Comparison of ENCODE assay signal across 11 cellular contexts in genomic region chr11:67632175-67632981, GRCh38. TPM values are rescaled to one million over a fixed set of nuclear protein-coding genes. Genes with fewer than 3 reads are reported as not detected.
DNase-seq lines count a peak whose midpoint lies in the region; ATAC-seq lines count a peak whose summit lies in the region.
"Had no signal": no experiment of that assay in that cellular context is flagged by ENCODE, and none has a peak within 500 bp of the region (broad histone marks: within the 10 kb centered on the region; RNA-seq: fewer than 3 reads in every experiment).

No MANE protein-coding gene starts in this region.

- intact Hi-C loops in posterior vena cava (cut with DNase I) = no loop called here

- no peak for ATAC-seq in GM21737 (IDR thresholded peaks at IDR 0.05; ENCODE audit: unreplicated experiment)

- DNase-seq in NCI-H2029 (lab: John Stamatoyannopoulos, UW) (peak; percentile 26), NCI-H2029 treated with DMSO at 0.1 percent for 48 hours (lab: John Stamatoyannopoulos, UW) (no peak), ecto neural progenitor cell (ENCODE audit: low spot score) (peak; percentile 48), posterior vena cava (ENCODE audit: low spot score) (peak; percentile 62), G401 (ENCODE audit: low spot score) (no peak)
- DNase-seq: activated CD4-positive, CD25-positive, alpha-beta regulatory T cell treated with anti-CD3 and anti-CD28 coated beads, Interleukin-2, amount 50 U/mL, for 72 hours; GOT3; hypothalamus; NCI-H526 had no signal

- in situ Hi-C loops in G401 (cut with HindIII; ENCODE audit: low sequenced_read_pairs) = no loop called here

RNA-seq across cellular contexts. Expression of gene NUDT8, which starts 2.6 kb away (rescaled TPM):
- 1 to 10 TPM; 4.6 to 5.7 TPM for total RNA-seq in posterior vena cava
- total RNA-seq in G401 (2014; rRNA removed; shearing (Covaris generic)) = 12.1 and 12.6 TPM in 2 replicates

RNA-seq across cellular contexts. Expression of gene TBX10, which starts 7.2 kb away (rescaled TPM):
- total RNA-seq in posterior vena cava = not detected
- not detected in 2 replicates for total RNA-seq in G401 (2014; rRNA removed; shearing (Covaris generic))
- total RNA-seq: tibial nerve had no signal

RNA-seq across cellular contexts. Expression of gene ACY3, which starts 18.2 kb away (rescaled TPM):
- not detected for total RNA-seq in posterior vena cava
- total RNA-seq in G401 (2014; rRNA removed; shearing (Covaris generic)) = not detected in 2 replicates

RNA-seq across cellular contexts. Expression of gene NDUFV1, which starts 25.6 kb away (rescaled TPM):
- 100 to 1,000 TPM; 112 to 116 TPM for total RNA-seq in posterior vena cava
- total RNA-seq in G401 (2014; rRNA removed; shearing (Covaris generic)) = 412 and 488 TPM in 2 replicates

RNA-seq across cellular contexts. Expression of gene ALDH3B2, which starts 42.0 kb away (rescaled TPM):
- not detected for total RNA-seq in posterior vena cava
- total RNA-seq in G401 (2014; rRNA removed; shearing (Covaris generic)) = not detected in 2 replicates
- total RNA-seq: tibial nerve had no signal

Comparison
In these comparisons a context has a peak if more than half of its experiments do, and no peak if none do; other contexts are left out.
1. DNase-seq: peak in NCI-H2029 (single experiment), ecto neural progenitor cell (single experiment) and posterior vena cava (single experiment); none in NCI-H2029 treated with DMSO at 0.1 percent for 48 hours (single experiment) and G401 (single experiment).